In genomic region chr14:60984225-60984624, GRCh38 we compare ENCODE assay signal across 20 cellular contexts.
"Had no signal": no experiment of that assay in that cellular context is flagged by ENCODE, and none has a peak within 500 bp of the region (broad histone marks: within the 10 kb centered on the region; RNA-seq: fewer than 3 reads in every experiment).

No MANE protein-coding gene starts in this region.

- ATAC-seq: activated naive CD8-positive, alpha-beta T cell treated with anti-CD3 and anti-CD28 coated beads, Interleukin-2, amount 50 U/mL, for 24 hours; activated T-helper 17 cell treated with anti-CD3 and anti-CD28 coated beads, Interleukin-2, amount 50 U/mL, for 72 hours; left ventricle myocardium superior; natural killer cell had no signal

- H3K27ac ChIP-seq: breast epithelium, neutrophil had no signal

- H3K4me3 ChIP-seq: breast epithelium had no signal

- DNase-seq: activated CD4-positive, alpha-beta T cell treated with anti-CD3 and anti-CD28 coated beads for 1 hour; activated CD4-positive, alpha-beta T cell treated with anti-CD3 and anti-CD28 coated beads, Interleukin-2, amount 50 U/mL, for 4 hours; activated naive CD4-positive, alpha-beta T cell treated with Interleukin-2 at 50 U/mL for 16 hours; activated naive CD8-positive, alpha-beta T cell treated with anti-CD3 and anti-CD28 coated beads, Interleukin-2, amount 50 U/mL, for 24 hours; activated T-cell treated with anti-CD3 and anti-CD28 coated beads for 4 hours; aorta; cerebellar nuclear complex; effector memory CD4-positive, alpha-beta T cell; foreskin fibroblast; glutamatergic neuron; hypothalamus; left ventricle myocardium superior; natural killer cell; stimulated activated CD4-positive, alpha-beta T cell treated with anti-CD3 and anti-CD28 coated beads, Interleukin-4, amount 100 ng/mL, for 24 hours; stimulated activated naive CD4-positive, alpha-beta T cell; T1000; trophoblast cell had no signal

- H3K9me3 ChIP-seq: breast epithelium, neutrophil had no signal

- H3K36me3 ChIP-seq: breast epithelium, neutrophil had no signal

- H3K27me3 ChIP-seq: breast epithelium, neutrophil had no signal
